In the genomic region with DNA sequence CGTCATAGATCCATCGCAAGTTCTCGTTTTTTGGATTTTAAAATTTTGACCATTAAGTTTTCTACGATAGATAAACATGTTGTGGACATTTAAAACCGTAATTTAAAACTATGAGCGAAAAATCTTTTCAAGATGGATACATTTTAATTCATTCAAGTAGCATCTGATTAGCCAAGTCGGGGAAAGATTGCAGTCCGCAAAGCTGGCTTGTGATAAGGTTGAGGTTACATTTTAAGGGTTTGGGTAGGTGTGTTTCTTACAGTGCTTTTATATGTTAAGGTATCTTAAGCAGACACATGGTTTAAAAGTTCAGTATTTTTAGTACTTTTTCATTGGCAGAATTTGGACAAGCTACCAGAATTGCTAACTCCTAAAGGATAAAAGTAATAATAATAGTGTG, we compare ENCODE assay signal across 8 cellular contexts. TPM values are rescaled to one million over a fixed set of nuclear protein-coding genes. Genes with fewer than 3 reads are reported as not detected.
DNase-seq lines count a peak whose midpoint lies in the region; ATAC-seq and TF ChIP-seq lines count a peak whose summit lies in the region.

No MANE protein-coding gene starts in this region.

- peaks cover 9% of the 10 kb centered on the region for H3K27me3 Mint-ChIP-seq in CD4-positive, alpha-beta T cell
- no peaks in the 10 kb centered on the region for H3K27me3 Mint-ChIP-seq in natural killer cell treated with Interleukin-12 subunit alpha and Interleukin-12 subunit beta and Interleukin-15 and Interleukin-18, amount 100 ng/mL, for 72 hours

- peaks cover 79% of the 10 kb centered on the region for H3K4me1 Mint-ChIP-seq in CD4-positive, alpha-beta T cell (ENCODE audit: low read depth)
- H3K4me1 Mint-ChIP-seq in natural killer cell treated with Interleukin-12 subunit alpha and Interleukin-12 subunit beta and Interleukin-15 and Interleukin-18, amount 100 ng/mL, for 72 hours (ENCODE audit: low read depth in 2 of 2), result peaks cover 36 to 46% of the 10 kb centered on the region in 2 donors

- ATAC-seq in CD4-positive, alpha-beta T cell (ENCODE audit: poor library complexity), result no peak
- ATAC-seq in natural killer cell treated with Interleukin-12 subunit alpha and Interleukin-12 subunit beta and Interleukin-15 and Interleukin-18, amount 100 ng/mL, for 72 hours, result no peak
- ATAC-seq in HG03135 (IDR thresholded peaks at IDR 0.05; ENCODE audit: unreplicated experiment) (no peak), esophagus mucosa (no peak), HG03571 (IDR thresholded peaks at IDR 0.05; ENCODE audit: unreplicated experiment) (no peak), HG02840 (IDR thresholded peaks at IDR 0.05; ENCODE audit: low FRiP score, unreplicated experiment) (no peak)

- peak overlapping the region; percentile 95 for H3K27ac ChIP-seq in CD4-positive, alpha-beta T cell (ENCODE audit: low read depth, low read length)
- no peak overlapping the region for H3K27ac ChIP-seq in duodenal mucosa (ENCODE audit: low read depth, low read length)

- peaks cover 61% of the 10 kb centered on the region for H3K36me3 Mint-ChIP-seq in CD4-positive, alpha-beta T cell (ENCODE audit: low read depth)
- H3K36me3 Mint-ChIP-seq in natural killer cell treated with Interleukin-12 subunit alpha and Interleukin-12 subunit beta and Interleukin-15 and Interleukin-18, amount 100 ng/mL, for 72 hours, result peaks cover 8% of the 10 kb centered on the region

- no peaks in the 10 kb centered on the region for H3K36me3 ChIP-seq in duodenal mucosa (ENCODE audit: control insufficient read depth in 1 of 2, insufficient read depth in 2 of 2, low read length in 2 of 2)

- CTCF ChIA-PET in CD4-positive, alpha-beta T cell (lab: Charles Lee), result interaction anchor here (1.1 to 2.2 kb wide), 3 partner anchors 8 to 58 kb away, joined by 4 to 7 read pairs (median 5); no protein-coding TSS in a partner anchor

- H3K27ac Mint-ChIP-seq in CD4-positive, alpha-beta T cell, result peak overlapping the region; percentile 100
- peak overlapping the region; percentile 91 to 94 for H3K27ac Mint-ChIP-seq in natural killer cell treated with Interleukin-12 subunit alpha and Interleukin-12 subunit beta and Interleukin-15 and Interleukin-18, amount 100 ng/mL, for 72 hours

- no peaks in the 10 kb centered on the region for H3K9me3 ChIP-seq in CD4-positive, alpha-beta T cell (ENCODE audit: control insufficient read depth, low read length)
- no peaks in the 10 kb centered on the region for H3K9me3 ChIP-seq in duodenal mucosa (ENCODE audit: control insufficient read depth in 1 of 2, low read length in 2 of 2)

- intact Hi-C loops in CD4-positive, alpha-beta T cell (cut with DNase I, micrococcal nuclease), result loop anchor here (2.0 to 10.0 kb wide), 2 partner anchors 16 to 726 kb away; no protein-coding TSS in a partner anchor

- H3K4me1 ChIP-seq in duodenal mucosa (ENCODE audit: control insufficient read depth in 1 of 2, insufficient read depth in 2 of 2, low read length in 2 of 2), result peaks cover 22 to 25% of the 10 kb centered on the region in 2 donors

- peak overlapping the region; percentile 93 for H3K4me3 Mint-ChIP-seq in CD4-positive, alpha-beta T cell
- peak overlapping the region; percentile 94 for H3K4me3 Mint-ChIP-seq in natural killer cell treated with Interleukin-12 subunit alpha and Interleukin-12 subunit beta and Interleukin-15 and Interleukin-18, amount 100 ng/mL, for 72 hours

- POLR2A ChIA-PET in CD4-positive, alpha-beta T cell (lab: Charles Lee), result interaction anchor here (0.6 to 8.3 kb wide), 12 partner anchors 8 to 1722 kb away, joined by 3 to 195 read pairs (median 3); partner anchors contain the start of genes ACAT2, MRPL18, SOD2 and TCP1

- peak overlapping the region; percentile 91 to 99 for H3K4me3 ChIP-seq in duodenal mucosa (ENCODE audit: low read depth in 1 of 2, low read length in 2 of 2)

- peak overlapping the region; percentile 95 to 99 for H3K9ac ChIP-seq in duodenal mucosa (ENCODE audit: low read depth in 1 of 2, low read length in 2 of 2)

- no peak for DNase-seq in CD4-positive, alpha-beta T cell
- peak; percentile 19 for DNase-seq in NCI-H69 (lab: John Stamatoyannopoulos, UW)
- DNase-seq in natural killer cell treated with Interleukin-12 subunit alpha and Interleukin-12 subunit beta and Interleukin-15 and Interleukin-18, amount 100 ng/mL, for 72 hours (ENCODE audit: low spot score), result no peak

- TF ChIP-seq CTCF in CD4-positive, alpha-beta T cell (IDR thresholded peaks at IDR 0.05), result no peak

- H3K27me3 ChIP-seq in CD4-positive, alpha-beta T cell (ENCODE audit: control insufficient read depth, insufficient read depth, low read length), result no peaks in the 10 kb centered on the region
- H3K27me3 ChIP-seq in duodenal mucosa (ENCODE audit: control insufficient read depth in 1 of 2, insufficient read depth in 2 of 2, low read length in 2 of 2), result no peaks in the 10 kb centered on the region

- no peaks in the 10 kb centered on the region for H3K9me3 Mint-ChIP-seq in CD4-positive, alpha-beta T cell
- no peaks in the 10 kb centered on the region for H3K9me3 Mint-ChIP-seq in natural killer cell treated with Interleukin-12 subunit alpha and Interleukin-12 subunit beta and Interleukin-15 and Interleukin-18, amount 100 ng/mL, for 72 hours

RNA-seq across cellular contexts. Expression of gene WTAP, which starts 1.2 kb away (rescaled TPM):
- total RNA-seq in CD4-positive, alpha-beta T cell, result 100 to 1,000 TPM; 211 to 227 TPM
- total RNA-seq in natural killer cell treated with Interleukin-12 subunit alpha and Interleukin-12 subunit beta and Interleukin-15 and Interleukin-18, amount 100 ng/mL, for 72 hours, result 100 to 1,000 TPM in 1 of 2 donors, 10 to 100 TPM in 1; 98.4 to 106 TPM
- 71.0 TPM for total RNA-seq in esophagus mucosa

RNA-seq across cellular contexts. Expression of gene ACAT2, which starts 33.3 kb away (rescaled TPM):
- 10 to 100 TPM; 21.4 to 25.8 TPM for total RNA-seq in CD4-positive, alpha-beta T cell
- total RNA-seq in natural killer cell treated with Interleukin-12 subunit alpha and Interleukin-12 subunit beta and Interleukin-15 and Interleukin-18, amount 100 ng/mL, for 72 hours, result 10 to 100 TPM; 70.0 to 88.7 TPM
- 151 TPM for total RNA-seq in esophagus mucosa

RNA-seq across cellular contexts. Expression of gene SOD2, which starts 35.5 kb away (rescaled TPM):
- total RNA-seq in CD4-positive, alpha-beta T cell, result 100 to 1,000 TPM; 182 to 195 TPM
- total RNA-seq in natural killer cell treated with Interleukin-12 subunit alpha and Interleukin-12 subunit beta and Interleukin-15 and Interleukin-18, amount 100 ng/mL, for 72 hours, result 100 to 1,000 TPM; 232 to 842 TPM
- total RNA-seq in esophagus mucosa, result 280 TPM
